23 cellular contexts compared by ENCODE assay signal in the genomic region with DNA sequence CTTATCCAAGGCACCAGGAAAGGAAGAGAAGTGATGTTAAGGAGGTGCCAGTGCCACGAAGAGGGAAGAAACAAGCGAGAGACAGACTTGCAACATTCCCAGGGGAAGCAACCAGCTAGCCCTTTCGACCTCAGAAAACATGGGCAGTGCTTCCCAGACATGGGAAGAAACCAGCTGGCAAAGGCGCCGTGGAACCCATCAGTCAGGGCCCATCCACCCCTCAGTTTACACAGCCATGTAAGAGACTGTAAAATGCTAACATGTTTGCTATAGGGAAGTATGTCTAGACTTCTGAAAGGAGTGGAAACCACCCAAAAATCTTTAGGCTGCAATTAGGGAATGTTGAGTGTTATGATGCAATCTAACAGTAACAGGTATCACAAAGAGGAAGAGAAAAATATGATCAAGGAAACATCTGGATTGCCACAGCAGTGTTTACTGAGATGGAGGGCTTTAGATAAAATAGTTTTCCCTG. TPM values are rescaled to one million over a fixed set of nuclear protein-coding genes. Genes with fewer than 3 reads are reported as not detected.
A peak's percentile ranks its signal among the peaks of the same experiment; 100 is the strongest.
DNase-seq lines count a peak whose midpoint lies in the region; ATAC-seq, FAIRE-seq and TF ChIP-seq lines count a peak whose summit lies in the region.
"Had no signal": no experiment of that assay in that cellular context is flagged by ENCODE, and none has a peak within 500 bp of the region (broad histone marks: within the 10 kb centered on the region; RNA-seq: fewer than 3 reads in every experiment).

No MANE protein-coding gene starts in this region.

- TF ChIP-seq CTCF in gastroesophageal sphincter (IDR thresholded peaks at IDR 0.05), result no peak

- no peak overlapping the region for H3K4me3 ChIP-seq in gastroesophageal sphincter
- H3K4me3 ChIP-seq: right lobe of liver had no signal

- H3K27me3 Mint-ChIP-seq in activated naive CD4-positive, alpha-beta T cell treated with anti-CD3 and anti-CD28 coated beads for 36 hours (ENCODE audit: low read depth), result no peaks in the 10 kb centered on the region
- no peaks in the 10 kb centered on the region for H3K27me3 Mint-ChIP-seq in stimulated activated memory B cell treated with anti-CD40 and anti-IgM and Interleukin-4, amounts not matched to agents 10 μg/mL and 1 μg/mL and 100 μg/mL, for 72 hours
- H3K27me3 Mint-ChIP-seq: type B pancreatic cell had no signal

- H3K27me3 ChIP-seq in gastroesophageal sphincter, result no peaks in the 10 kb centered on the region
- H3K27me3 ChIP-seq: right lobe of liver had no signal

- H3K36me3 ChIP-seq in gastroesophageal sphincter, result peaks cover 0 to 98% of the 10 kb centered on the region in 2 donors

- peak overlapping the region; percentile 6 for H3K27ac Mint-ChIP-seq in activated naive CD4-positive, alpha-beta T cell treated with anti-CD3 and anti-CD28 coated beads for 36 hours
- H3K27ac Mint-ChIP-seq in stimulated activated memory B cell treated with anti-CD40 and anti-IgM and Interleukin-4, amounts not matched to agents 10 μg/mL and 1 μg/mL and 100 μg/mL, for 72 hours, result peak overlapping the region; percentile 36
- H3K27ac Mint-ChIP-seq: CD8-positive, alpha-beta T cell; type B pancreatic cell had no signal

- ATAC-seq in stimulated activated memory B cell treated with anti-CD40 and anti-IgM and Interleukin-4, amounts not matched to agents 10 μg/mL and 1 μg/mL and 100 μg/mL, for 72 hours, result no peak
- no peak for ATAC-seq in gastroesophageal sphincter
- ATAC-seq: CD8-positive, alpha-beta T cell; esophagus mucosa; left ventricle myocardium superior; Panc1; right lobe of liver had no signal

- no peaks in the 10 kb centered on the region for H3K9me3 ChIP-seq in gastroesophageal sphincter
- H3K9me3 ChIP-seq: right lobe of liver, SK-N-SH had no signal

- no peaks in the 10 kb centered on the region for H3K4me1 Mint-ChIP-seq in activated naive CD4-positive, alpha-beta T cell treated with anti-CD3 and anti-CD28 coated beads for 36 hours (ENCODE audit: low read depth)
- peaks cover 13% of the 10 kb centered on the region for H3K4me1 Mint-ChIP-seq in stimulated activated memory B cell treated with anti-CD40 and anti-IgM and Interleukin-4, amounts not matched to agents 10 μg/mL and 1 μg/mL and 100 μg/mL, for 72 hours

- no peak for TF ChIP-seq POLR2A in GM12891 (IDR thresholded peaks at IDR 0.05; ENCODE audit: low read depth, low read length)
- no peak for TF ChIP-seq POLR2A in gastroesophageal sphincter (IDR thresholded peaks at IDR 0.05)

- no peak for TF ChIP-seq EP300 in gastroesophageal sphincter (IDR thresholded peaks at IDR 0.05)

- H3K4me3 Mint-ChIP-seq in activated naive CD4-positive, alpha-beta T cell treated with anti-CD3 and anti-CD28 coated beads for 36 hours, result no peak overlapping the region
- H3K4me3 Mint-ChIP-seq in stimulated activated memory B cell treated with anti-CD40 and anti-IgM and Interleukin-4, amounts not matched to agents 10 μg/mL and 1 μg/mL and 100 μg/mL, for 72 hours, result no peak overlapping the region
- H3K4me3 Mint-ChIP-seq: CD8-positive, alpha-beta T cell; type B pancreatic cell had no signal

- FAIRE-seq in GM12891 (lab: Jason Lieb, UNC), result no peak
- FAIRE-seq: GM19239 had no signal

- WGBS in gastroesophageal sphincter (ENCODE audit: low coverage in 1 of 2), 2 donors, result 75% methylated on average over 5 of the region's 5 CpGs; no CpG with 5 or more reads in 1 of the 2 donors

- no peak overlapping the region for H3K27ac ChIP-seq in gastroesophageal sphincter
- H3K27ac ChIP-seq: right lobe of liver had no signal

- DNase-seq in activated naive CD4-positive, alpha-beta T cell treated with anti-CD3 and anti-CD28 coated beads for 36 hours, result no peak
- DNase-seq in activated naive CD4-positive, alpha-beta T cell (lab: John Stamatoyannopoulos, UW), result no peak
- DNase-seq in NCI-H2171 treated with DMSO at 0.1 percent for 48 hours (lab: John Stamatoyannopoulos, UW) (peak; percentile 27), dermis blood vessel endothelial cell (peak; percentile 9), GM12891 (ENCODE audit: insufficient read length, low spot score) (no peak), ecto neural progenitor cell (ENCODE audit: low spot score) (no peak)
- DNase-seq: activated CD4-positive, alpha-beta T cell treated with anti-CD3 and anti-CD28 coated beads for 4 hours; activated CD8-positive, alpha-beta memory T cell treated with anti-CD3 and anti-CD28 coated beads, Interleukin-2, amount 50 U/mL, for 4 hours; CD8-positive, alpha-beta T cell; cortex of kidney; Karpas-422; left ventricle myocardium superior; NCI-H82; nucleus accumbens; right lobe of liver; SK-N-SH; stimulated activated naive CD4-positive, alpha-beta T cell had no signal

- peaks cover 51% of the 10 kb centered on the region for H3K36me3 Mint-ChIP-seq in activated naive CD4-positive, alpha-beta T cell treated with anti-CD3 and anti-CD28 coated beads for 36 hours (ENCODE audit: low read depth)
- H3K36me3 Mint-ChIP-seq in stimulated activated memory B cell treated with anti-CD40 and anti-IgM and Interleukin-4, amounts not matched to agents 10 μg/mL and 1 μg/mL and 100 μg/mL, for 72 hours, result peaks cover 46% of the 10 kb centered on the region

- no peaks in the 10 kb centered on the region for H3K9me3 Mint-ChIP-seq in activated naive CD4-positive, alpha-beta T cell treated with anti-CD3 and anti-CD28 coated beads for 36 hours
- H3K9me3 Mint-ChIP-seq in stimulated activated memory B cell treated with anti-CD40 and anti-IgM and Interleukin-4, amounts not matched to agents 10 μg/mL and 1 μg/mL and 100 μg/mL, for 72 hours, result no peaks in the 10 kb centered on the region
- H3K9me3 Mint-ChIP-seq: CD8-positive, alpha-beta T cell; type B pancreatic cell had no signal

- CTCF ChIA-PET in activated naive CD4-positive, alpha-beta T cell treated with anti-CD3 and anti-CD28 coated beads for 36 hours (lab: Charles Lee), result interaction anchor here (0.7 kb wide), 1 partner anchor 8 kb away, joined by 3 read pairs; no protein-coding TSS in a partner anchor

- H3K4me1 ChIP-seq in gastroesophageal sphincter, result peaks cover 0 to 13% (median 0%) of the 10 kb centered on the region in 3 donors

- intact Hi-C loops in activated naive CD4-positive, alpha-beta T cell treated with anti-CD3 and anti-CD28 coated beads for 36 hours (cut with micrococcal nuclease), result no loop called here

TF ChIP-seq in GM12891, 5 proteins besides CTCF, POLR2A, EP300 and RAD21:
- TF ChIP-seq TAF1 (IDR thresholded peaks at IDR 0.05; ENCODE audit: low read depth, low read length) (no peak), SPI1 (IDR thresholded peaks at IDR 0.05; ENCODE audit: low read depth, low read length) (no peak), PAX5 (IDR thresholded peaks at IDR 0.05; ENCODE audit: insufficient read depth, low read length, severe bottlenecking) (no peak), POLR2AphosphoS5 (IDR thresholded peaks at IDR 0.05; ENCODE audit: low read depth, low read length) (no peak), POU2F2 (IDR thresholded peaks at IDR 0.05; ENCODE audit: low read depth, low read length) (no peak)

RNA-seq across cellular contexts. Expression of a gene that starts 26.3 kb away (rescaled TPM):
- 100 to 1,000 TPM; 117 to 119 TPM for total RNA-seq in activated naive CD4-positive, alpha-beta T cell treated with anti-CD3 and anti-CD28 coated beads for 36 hours
- 145 and 146 TPM in 2 replicates for total RNA-seq in dermis blood vessel endothelial cell
- 97.4 TPM for polyA plus RNA-seq in GM12891 (2012; ENCODE audit: low read depth, missing spikeins)
- 10 to 100 TPM; 69.2 to 93.5 (median 75.7) TPM for total RNA-seq in gastroesophageal sphincter

RNA-seq across cellular contexts. Expression of a gene that starts 29.4 kb away (rescaled TPM):
- 10 to 100 TPM; 14.8 to 18.8 TPM for total RNA-seq in activated naive CD4-positive, alpha-beta T cell treated with anti-CD3 and anti-CD28 coated beads for 36 hours
- total RNA-seq in dermis blood vessel endothelial cell (29.8 and 49.1 TPM in 2 replicates), gastroesophageal sphincter (10 to 100 TPM; 26.0 to 40.3 (median 30.3) TPM)
- 14.9 TPM for polyA plus RNA-seq in GM12891 (2012; ENCODE audit: low read depth, missing spikeins)

Comparison
In these comparisons a context has a peak if more than half of its experiments do, and no peak if none do; other contexts are left out.
1. DNase-seq: peak in NCI-H2171 treated with DMSO at 0.1 percent for 48 hours (single experiment) and dermis blood vessel endothelial cell (single experiment); none in activated naive CD4-positive, alpha-beta T cell treated with anti-CD3 and anti-CD28 coated beads for 36 hours (single experiment), activated naive CD4-positive, alpha-beta T cell (0 of 4), GM12891 (single experiment) and ecto neural progenitor cell (single experiment).